ENCODE assay signal across 1 cellular context in genomic region chr4:108571027-108571569, GRCh38.
TF ChIP-seq lines count a peak whose summit lies in the region.

No MANE protein-coding gene starts in this region.

TF ChIP-seq in IMR-90, 13 proteins besides CTCF, POLR2A, EP300 and RAD21:
- TF ChIP-seq CEBPB (IDR thresholded peaks at IDR 0.05; ENCODE audit: low read depth, low read length) (peak; percentile 25; the same call in 1 of the 2 replicates), NFE2L2 (IDR thresholded peaks at IDR 0.05; ENCODE audit: low read depth, low read length) (no peak)
